ENCODE assay signal across 1 cellular context in the genomic region with DNA sequence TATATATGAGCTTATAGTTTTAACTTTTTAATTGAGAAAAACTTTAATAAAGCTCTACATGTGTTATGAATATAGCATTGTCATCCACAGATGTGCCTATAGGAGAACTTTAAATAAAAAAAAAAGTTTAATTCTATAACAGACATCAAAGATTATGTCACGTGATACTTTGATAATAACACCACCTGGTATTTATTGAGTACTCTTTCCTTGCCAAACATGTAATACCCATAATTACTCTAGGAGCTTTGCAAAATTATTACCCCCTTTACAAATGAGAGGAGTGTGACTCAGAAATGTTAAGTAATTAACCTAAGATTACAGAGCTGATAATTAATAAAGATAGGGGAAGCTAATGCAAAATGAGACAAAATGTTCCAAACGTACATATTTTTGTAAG.
TF ChIP-seq lines count a peak whose summit lies in the region.

No MANE protein-coding gene starts in this region.

TF ChIP-seq in HepG2, 621 proteins besides CTCF, POLR2A, EP300 and RAD21 (continued from another document):
- TF ChIP-seq, protein P1, sequence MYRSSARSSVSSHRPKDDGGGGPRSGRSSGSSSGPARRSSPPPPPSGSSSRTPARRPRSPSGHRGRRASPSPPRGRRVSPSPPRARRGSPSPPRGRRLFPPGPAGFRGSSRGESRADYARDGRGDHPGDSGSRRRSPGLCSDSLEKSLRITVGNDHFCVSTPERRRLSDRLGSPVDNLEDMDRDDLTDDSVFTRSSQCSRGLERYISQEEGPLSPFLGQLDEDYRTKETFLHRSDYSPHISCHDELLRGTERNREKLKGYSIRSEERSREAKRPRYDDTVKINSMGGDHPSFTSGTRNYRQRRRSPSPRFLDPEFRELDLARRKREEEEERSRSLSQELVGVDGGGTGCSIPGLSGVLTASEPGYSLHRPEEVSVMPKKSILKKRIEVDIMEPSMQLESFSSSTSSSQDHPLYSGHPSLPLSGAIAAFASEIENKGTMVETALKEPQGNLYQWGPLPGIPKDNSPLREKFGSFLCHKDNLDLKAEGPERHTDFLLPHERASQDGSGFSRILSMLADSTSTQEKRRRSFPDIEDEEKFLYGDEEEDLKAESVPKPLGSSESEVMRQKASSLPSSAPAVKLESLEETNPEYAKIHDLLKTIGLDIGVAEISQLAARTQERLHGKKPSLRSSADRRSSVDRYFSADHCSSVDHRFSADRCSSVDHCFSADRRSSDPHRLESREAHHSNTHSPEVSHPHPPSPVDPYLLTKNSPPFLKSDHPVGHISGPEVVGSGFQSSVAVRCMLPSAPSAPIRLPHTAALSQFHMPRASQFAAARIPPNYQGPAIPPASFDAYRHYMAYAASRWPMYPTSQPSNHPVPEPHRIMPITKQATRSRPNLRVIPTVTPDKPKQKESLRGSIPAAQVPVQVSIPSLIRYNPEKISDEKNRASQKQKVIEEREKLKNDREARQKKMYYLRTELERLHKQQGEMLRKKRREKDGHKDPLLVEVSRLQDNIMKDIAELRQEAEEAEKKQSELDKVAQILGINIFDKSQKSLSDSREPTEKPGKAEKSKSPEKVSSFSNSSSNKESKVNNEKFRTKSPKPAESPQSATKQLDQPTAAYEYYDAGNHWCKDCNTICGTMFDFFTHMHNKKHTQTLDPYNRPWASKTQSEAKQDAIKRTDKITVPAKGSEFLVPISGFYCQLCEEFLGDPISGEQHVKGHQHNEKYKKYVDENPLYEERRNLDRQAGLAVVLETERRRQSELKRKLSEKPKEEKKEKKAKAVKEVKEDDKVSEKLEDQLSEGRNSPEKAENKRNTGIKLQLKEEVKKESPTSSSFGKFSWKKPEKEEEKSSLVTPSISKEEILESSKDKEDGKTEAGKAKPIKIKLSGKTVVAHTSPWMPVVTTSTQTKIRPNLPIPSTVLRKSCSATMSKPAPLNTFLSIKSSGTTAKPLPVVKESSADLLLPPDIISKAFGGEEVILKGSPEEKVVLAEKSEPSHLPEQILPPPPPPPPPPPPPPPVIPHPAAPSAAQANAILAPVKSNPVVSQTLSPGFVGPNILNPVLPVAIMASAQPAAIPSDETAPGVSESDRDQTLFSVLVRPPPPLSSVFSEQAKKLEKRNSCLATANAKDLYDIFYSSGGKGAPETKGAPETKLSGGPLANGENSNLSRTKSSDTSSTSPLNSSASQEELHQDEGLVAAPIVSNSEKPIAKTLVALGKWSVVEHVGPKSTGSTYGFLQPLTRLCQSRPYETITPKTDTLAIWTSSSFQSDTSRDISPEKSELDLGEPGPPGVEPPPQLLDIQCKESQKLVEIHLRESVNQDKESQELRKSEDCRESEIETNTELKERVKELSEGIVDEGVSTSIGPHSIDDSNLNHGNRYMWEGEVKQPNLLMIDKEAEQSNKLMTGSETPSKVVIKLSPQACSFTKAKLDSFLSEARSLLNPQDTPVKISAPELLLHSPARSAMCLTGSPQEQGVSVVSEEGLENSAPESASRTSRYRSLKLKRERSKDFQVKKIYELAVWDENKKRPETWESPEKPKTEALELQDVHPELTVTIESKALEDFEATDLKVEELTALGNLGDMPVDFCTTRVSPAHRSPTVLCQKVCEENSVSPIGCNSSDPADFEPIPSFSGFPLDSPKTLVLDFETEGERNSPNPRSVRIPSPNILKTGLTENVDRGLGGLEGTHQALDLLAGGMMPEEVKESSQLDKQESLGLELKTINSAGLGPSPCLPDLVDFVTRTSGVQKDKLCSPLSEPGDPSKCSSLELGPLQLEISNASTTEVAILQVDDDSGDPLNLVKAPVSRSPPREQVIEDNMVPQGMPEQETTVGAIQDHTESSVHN (CRISPR knock-in tag; IDR thresholded peaks at IDR 0.05): no peak
- TF ChIP-seq, protein P2, sequence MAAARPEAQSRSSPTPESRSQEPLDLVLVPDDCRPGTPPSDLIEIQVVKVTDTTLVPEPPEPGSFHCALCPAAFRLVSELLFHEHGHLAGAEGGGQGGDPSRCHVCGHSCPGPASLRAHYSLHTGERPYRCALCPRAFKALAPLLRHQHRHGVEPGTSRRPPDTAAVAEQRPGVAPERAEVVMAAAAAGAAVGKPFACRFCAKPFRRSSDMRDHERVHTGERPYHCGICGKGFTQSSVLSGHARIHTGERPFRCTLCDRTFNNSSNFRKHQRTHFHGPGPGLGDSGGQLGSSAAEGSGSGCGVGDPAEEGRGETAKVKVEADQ (CRISPR knock-in tag; IDR thresholded peaks at IDR 0.05; ENCODE audit: borderline replicate concordance): no peak
- no peak for TF ChIP-seq TBL1XR1 (IDR thresholded peaks at IDR 0.05; ENCODE audit: borderline replicate concordance, low read length, partially characterized antibody)
- no peak for TF ChIP-seq CBX5 (CRISPR knock-in tag; IDR thresholded peaks at IDR 0.05; ENCODE audit: borderline replicate concordance)
- TF ChIP-seq ZBTB3 (CRISPR knock-in tag; IDR thresholded peaks at IDR 0.05; ENCODE audit: borderline replicate concordance, low read depth): no peak
- no peak for TF ChIP-seq ARNTL (CRISPR knock-in tag; IDR thresholded peaks at IDR 0.05)
- no peak for TF ChIP-seq SCMH1 (CRISPR knock-in tag; IDR thresholded peaks at IDR 0.05; ENCODE audit: borderline replicate concordance)
- TF ChIP-seq ZSCAN29 (CRISPR knock-in tag; conservative IDR thresholded peaks at IDR 0.05): no peak
- TF ChIP-seq CHD2 (IDR thresholded peaks at IDR 0.05; ENCODE audit: low read depth, low read length): no peak
- TF ChIP-seq ATM (IDR thresholded peaks at IDR 0.05; ENCODE audit: borderline replicate concordance): no peak
- TF ChIP-seq ZNF629 (CRISPR knock-in tag; conservative IDR thresholded peaks at IDR 0.05): no peak
- TF ChIP-seq GATAD1 (CRISPR knock-in tag; IDR thresholded peaks at IDR 0.05): no peak
